ENCODE assay signal across 16 cellular contexts in the genomic region with DNA sequence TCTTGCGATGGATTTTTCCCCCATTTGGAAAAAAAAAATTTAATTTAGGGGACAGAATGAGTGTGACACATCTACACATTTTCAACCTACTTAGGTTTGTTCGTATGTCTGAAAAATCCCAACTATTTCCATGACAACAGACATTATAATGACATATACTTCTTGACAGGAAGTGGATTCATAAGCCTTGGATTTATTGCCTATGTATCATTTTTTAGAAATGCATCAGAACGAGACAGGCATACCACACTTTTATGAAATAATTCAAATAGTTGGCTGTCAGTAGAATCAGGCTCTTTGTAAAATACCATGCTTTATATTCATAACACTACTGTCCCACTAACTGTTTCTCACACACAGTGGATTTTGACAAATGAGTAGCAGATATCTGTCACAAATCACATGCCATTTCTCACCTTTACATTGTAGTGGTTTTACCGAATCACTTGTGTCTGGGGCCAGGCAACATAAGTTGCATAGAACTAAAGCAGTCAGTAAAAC.
"Had no signal": no experiment of that assay in that cellular context is flagged by ENCODE, and none has a peak within 500 bp of the region (broad histone marks: within the 10 kb centered on the region; RNA-seq: fewer than 3 reads in every experiment).

No MANE protein-coding gene starts in this region.

- H2AFZ ChIP-seq: hepatocyte had no signal

- H3K27ac ChIP-seq: epithelial cell of prostate, esophagus muscularis mucosa, hepatocyte, neutrophil, stomach had no signal

- H3K4me1 ChIP-seq: esophagus muscularis mucosa, stomach had no signal

- H3K36me3 Mint-ChIP-seq: naive B cell had no signal

- H3K4me1 Mint-ChIP-seq: naive B cell, nephron progenitor cell had no signal

- H3K27ac Mint-ChIP-seq: naive B cell, nephron progenitor cell had no signal

- H3K4me3 Mint-ChIP-seq: naive B cell, nephron progenitor cell had no signal

- FAIRE-seq: small intestine had no signal

- H3K27me3 ChIP-seq: hepatocyte, neutrophil, stomach had no signal

- H3K36me3 ChIP-seq: esophagus muscularis mucosa, neutrophil, stomach had no signal

- H3K4me2 ChIP-seq: hepatocyte had no signal

- H3K79me2 ChIP-seq: hepatocyte had no signal

- ATAC-seq: left colon, sciatic nerve had no signal

- H3K4me3 ChIP-seq: esophagus muscularis mucosa, hepatocyte, stomach had no signal

- H3K9me3 ChIP-seq: esophagus muscularis mucosa, neutrophil had no signal

- DNase-seq: effector memory CD4-positive, alpha-beta T cell; foreskin fibroblast; head of caudate nucleus; left colon; naive B cell; nephron progenitor cell; posterior cingulate gyrus; small intestine; stimulated activated CD4-positive, alpha-beta T cell treated with anti-CD3 and anti-CD28 coated beads, Interleukin-12 subunit alpha, Interleukin-12 subunit beta, amount 100 ng/mL, for 4 hours; stimulated activated naive CD4-positive, alpha-beta T cell; stomach had no signal
